15 cellular contexts compared by ENCODE assay signal in the genomic region with DNA sequence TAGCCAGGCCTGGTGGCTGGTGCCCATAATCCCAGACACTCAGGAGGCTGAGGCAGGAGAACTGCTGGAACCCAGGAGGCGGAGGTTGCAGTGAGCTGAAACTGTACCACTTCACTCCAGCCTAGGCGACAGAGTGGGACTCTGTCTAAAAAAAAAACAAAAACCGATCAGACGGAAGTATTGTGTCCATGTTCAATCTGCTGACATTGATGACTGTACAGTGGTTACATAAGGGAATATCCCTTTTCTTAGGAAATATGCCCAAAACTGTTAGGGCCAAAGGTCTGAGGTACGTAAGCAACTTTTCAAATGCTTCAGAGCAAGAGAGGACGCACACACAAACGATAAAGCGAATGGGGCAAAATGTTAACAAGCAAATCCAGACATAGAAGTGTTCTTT.
A peak's percentile ranks its signal among the peaks of the same experiment; 100 is the strongest.
DNase-seq lines count a peak whose midpoint lies in the region; ATAC-seq and TF ChIP-seq lines count a peak whose summit lies in the region.
"Had no signal": no experiment of that assay in that cellular context is flagged by ENCODE, and none has a peak within 500 bp of the region (broad histone marks: within the 10 kb centered on the region; RNA-seq: fewer than 3 reads in every experiment).

No MANE protein-coding gene starts in this region.

- no peak overlapping the region for H3K4me3 ChIP-seq in adrenal gland
- no peak overlapping the region for H3K4me3 ChIP-seq in lung
- H3K4me3 ChIP-seq in subcutaneous abdominal adipose tissue (ENCODE audit: low read depth in 1 of 5, low read length in 5 of 5) = no peak overlapping the region

- H3K27ac Mint-ChIP-seq in activated naive CD8-positive, alpha-beta T cell = peak overlapping the region; percentile 41
- H3K27ac Mint-ChIP-seq in activated naive CD8-positive, alpha-beta T cell treated with anti-CD3 and anti-CD28 coated beads, Interleukin-2, amount 50 U/mL, for 24 hours = no peak overlapping the region
- H3K27ac Mint-ChIP-seq in HFFc6 = no peak overlapping the region

- no peak for TF ChIP-seq POLR2A in adrenal gland (IDR thresholded peaks at IDR 0.05)

- no peak overlapping the region for H3K9ac ChIP-seq in subcutaneous abdominal adipose tissue (ENCODE audit: low read length in 5 of 5)
- H3K9ac ChIP-seq: KMS-11 had no signal

- H3K9me3 ChIP-seq in adrenal gland (replicated peaks in 1 of 3) (no peaks in the 10 kb centered on the region), lung (ENCODE audit: control insufficient read depth in 2 of 2, insufficient read depth in 1 of 2, low read length in 1 of 2) (peaks cover 0 to 6% of the 10 kb centered on the region in 2 donors), subcutaneous abdominal adipose tissue (ENCODE audit: control insufficient read depth in 5 of 5, low read length in 5 of 5) (peaks cover 0 to 3% (median 0%) of the 10 kb centered on the region in 5 donors)
- H3K9me3 ChIP-seq: BE2C had no signal

- H3K36me3 Mint-ChIP-seq in activated naive CD8-positive, alpha-beta T cell = peaks cover 4% of the 10 kb centered on the region
- peaks cover 3% of the 10 kb centered on the region for H3K36me3 Mint-ChIP-seq in activated naive CD8-positive, alpha-beta T cell treated with anti-CD3 and anti-CD28 coated beads, Interleukin-2, amount 50 U/mL, for 24 hours (ENCODE audit: low read depth)
- H3K36me3 Mint-ChIP-seq in HFFc6 (ENCODE audit: low read depth) = no peaks in the 10 kb centered on the region

- 82 to 89% (median 87%) methylated on average over 8 of the region's 8 CpGs for WGBS in adrenal gland, 4 donors
- 78 to 82% methylated on average over 8 of the region's 8 CpGs for WGBS in lung, 2 donors

- no peaks in the 10 kb centered on the region for H3K9me3 Mint-ChIP-seq in activated naive CD8-positive, alpha-beta T cell (ENCODE audit: low read depth)
- peaks cover 8% of the 10 kb centered on the region for H3K9me3 Mint-ChIP-seq in activated naive CD8-positive, alpha-beta T cell treated with anti-CD3 and anti-CD28 coated beads, Interleukin-2, amount 50 U/mL, for 24 hours
- H3K9me3 Mint-ChIP-seq in HFFc6 = no peaks in the 10 kb centered on the region

- H3K27me3 Mint-ChIP-seq in activated naive CD8-positive, alpha-beta T cell = peaks cover 2% of the 10 kb centered on the region
- peaks cover 3% of the 10 kb centered on the region for H3K27me3 Mint-ChIP-seq in activated naive CD8-positive, alpha-beta T cell treated with anti-CD3 and anti-CD28 coated beads, Interleukin-2, amount 50 U/mL, for 24 hours
- H3K27me3 Mint-ChIP-seq in HFFc6 (ENCODE audit: insufficient read depth) = peaks cover 53% of the 10 kb centered on the region

- no peaks in the 10 kb centered on the region for H3K27me3 ChIP-seq in adrenal gland
- no peaks in the 10 kb centered on the region for H3K27me3 ChIP-seq in lung (ENCODE audit: control insufficient read depth, insufficient read depth)
- H3K27me3 ChIP-seq in subcutaneous abdominal adipose tissue (ENCODE audit: control insufficient read depth in 5 of 5, insufficient read depth in 4 of 5, low read length in 5 of 5) = peaks cover 0 to 7% (median 0%) of the 10 kb centered on the region in 5 donors
- H3K27me3 ChIP-seq: BE2C had no signal

- no peaks in the 10 kb centered on the region for H3K4me1 ChIP-seq in adrenal gland (replicated peaks in 1 of 2)
- H3K4me1 ChIP-seq in lung (ENCODE audit: control insufficient read depth in 2 of 2, insufficient read depth in 2 of 2, low read length in 2 of 2) = peaks cover 0 to 8% of the 10 kb centered on the region in 2 donors
- H3K4me1 ChIP-seq in subcutaneous abdominal adipose tissue (ENCODE audit: control insufficient read depth in 5 of 5, insufficient read depth in 5 of 5, low read length in 5 of 5) = peaks cover 0 to 21% (median 4%) of the 10 kb centered on the region in 5 donors
- H3K4me1 ChIP-seq: BE2C had no signal

- no peak for ATAC-seq in activated naive CD8-positive, alpha-beta T cell treated with anti-CD3 and anti-CD28 coated beads, Interleukin-2, amount 50 U/mL, for 24 hours
- ATAC-seq in lung (ENCODE audit: insufficient read depth, low FRiP score) (peak; percentile 21), HG02840 (IDR thresholded peaks at IDR 0.05; ENCODE audit: low FRiP score, unreplicated experiment) (no peak)

- intact Hi-C loops in adrenal gland (cut with DNase I) = no loop called here

- peak overlapping the region in 3 of 5 donors; percentile 46 to 83 (median 70) for H3K27ac ChIP-seq in adrenal gland
- H3K27ac ChIP-seq in lung (ENCODE audit: low read depth in 1 of 2, low read length in 1 of 2) = peak overlapping the region in 1 of 2 donors; percentile 59
- H3K27ac ChIP-seq in subcutaneous abdominal adipose tissue (ENCODE audit: low read depth, low read length) = peak overlapping the region; percentile 37
- H3K27ac ChIP-seq: KMS-11 had no signal

- no peak for DNase-seq in activated naive CD8-positive, alpha-beta T cell treated with anti-CD3 and anti-CD28 coated beads, Interleukin-2, amount 50 U/mL, for 24 hours
- no peak for DNase-seq in adrenal gland
- DNase-seq in lung (ENCODE audit: low spot score) = no peak
- DNase-seq in HFFc6 = no peak
- DNase-seq: BE2C; DMS 273 treated with DMSO at 0.1 percent for 48 hours; NCI-H1092; NCI-H2107; NCI-H345; NCI-H526 treated with DMSO at 0.1 percent for 48 hours; NK-92 treated with Interleukin-12 subunit alpha and Interleukin-12 subunit beta, amount 100 ng/mL, for 24 hours had no signal

- H3K36me3 ChIP-seq in adrenal gland (replicated peaks in 1 of 2) (no peaks in the 10 kb centered on the region), lung (ENCODE audit: control insufficient read depth in 2 of 2, insufficient read depth in 2 of 2, low read length in 2 of 2) (no peaks in the 10 kb centered on the region), subcutaneous abdominal adipose tissue (ENCODE audit: control insufficient read depth in 5 of 5, insufficient read depth in 5 of 5, low read length in 5 of 5) (no peaks in the 10 kb centered on the region)
- H3K36me3 ChIP-seq: BE2C had no signal

- peaks cover 12% of the 10 kb centered on the region for H3K4me1 Mint-ChIP-seq in activated naive CD8-positive, alpha-beta T cell (ENCODE audit: low read depth)
- H3K4me1 Mint-ChIP-seq in activated naive CD8-positive, alpha-beta T cell treated with anti-CD3 and anti-CD28 coated beads, Interleukin-2, amount 50 U/mL, for 24 hours = peaks cover 14% of the 10 kb centered on the region
- H3K4me1 Mint-ChIP-seq in HFFc6 (ENCODE audit: low read depth) = no peaks in the 10 kb centered on the region

- no peak overlapping the region for H3K4me3 Mint-ChIP-seq in activated naive CD8-positive, alpha-beta T cell
- no peak overlapping the region for H3K4me3 Mint-ChIP-seq in activated naive CD8-positive, alpha-beta T cell treated with anti-CD3 and anti-CD28 coated beads, Interleukin-2, amount 50 U/mL, for 24 hours
- no peak overlapping the region for H3K4me3 Mint-ChIP-seq in HFFc6

- TF ChIP-seq CTCF in adrenal gland (IDR thresholded peaks at IDR 0.05) (no peak), lung (IDR thresholded peaks at IDR 0.05; ENCODE audit: control extremely low read depth, extremely low read depth) (no peak), HFFc6 (IDR thresholded peaks at IDR 0.05) (no peak)
